ENCODE assay signal across 1 cellular context in the genomic region with DNA sequence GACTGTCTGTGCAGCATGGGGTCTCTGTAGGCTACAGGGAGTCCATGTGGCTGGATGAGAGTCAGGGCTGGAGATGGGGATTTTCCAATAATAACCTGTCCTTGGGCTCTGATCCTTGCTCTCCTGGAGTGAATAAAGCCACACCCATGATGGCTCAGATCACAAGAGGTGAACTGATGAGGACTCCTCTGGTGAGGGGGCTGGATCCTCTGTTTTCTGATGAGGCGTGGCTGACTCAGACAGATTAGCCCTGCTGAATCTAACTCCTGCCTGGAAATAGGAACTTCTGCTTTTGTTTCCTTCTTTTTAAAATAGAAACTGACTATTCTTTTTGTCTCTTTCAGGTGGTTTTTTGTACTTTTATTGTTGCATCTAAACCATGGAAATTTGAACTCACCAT.
TF ChIP-seq lines count a peak whose summit lies in the region.

No MANE protein-coding gene starts in this region.

TF ChIP-seq in HepG2, 621 proteins besides CTCF, POLR2A, EP300 and RAD21:
- TF ChIP-seq MED13 (CRISPR knock-in tag; IDR thresholded peaks at IDR 0.05): no peak
- 0 out of 2 replicates have a peak, but pooled peaks have one; percentile 28 for TF ChIP-seq ESRRA (CRISPR knock-in tag; IDR thresholded peaks at IDR 0.05; ENCODE audit: low read depth)
- no peak for TF ChIP-seq DNMT3B (CRISPR knock-in tag; conservative IDR thresholded peaks at IDR 0.05)
- peak; percentile 31; the same call in 1 of the 2 replicates for TF ChIP-seq HNF4A (CRISPR knock-in tag; IDR thresholded peaks at IDR 0.05)
